23 cellular contexts compared by ENCODE assay signal in the genomic region with DNA sequence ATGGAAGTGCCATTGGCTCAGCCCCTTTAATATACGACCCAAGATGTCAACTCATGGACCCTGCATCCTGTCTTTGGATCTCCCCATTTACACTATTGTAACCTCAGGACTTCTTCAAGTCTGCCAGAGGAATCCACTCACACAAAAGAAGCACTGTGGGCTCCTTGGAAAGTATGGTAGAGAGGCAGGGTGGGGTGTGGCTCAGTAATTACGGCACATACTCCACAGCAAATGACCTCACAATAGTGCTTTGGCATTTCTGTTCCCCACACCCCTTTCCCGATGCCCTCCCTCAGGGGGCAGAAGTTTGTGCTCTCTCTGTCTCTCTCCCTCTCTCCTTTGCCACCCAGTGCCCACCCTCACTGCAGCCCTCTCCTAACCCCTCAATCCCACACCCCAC. TPM values are rescaled to one million over a fixed set of nuclear protein-coding genes. Genes with fewer than 3 reads are reported as not detected.
DNase-seq lines count a peak whose midpoint lies in the region; ATAC-seq, FAIRE-seq and TF ChIP-seq lines count a peak whose summit lies in the region.
"Had no signal": no experiment of that assay in that cellular context is flagged by ENCODE, and none has a peak within 500 bp of the region (broad histone marks: within the 10 kb centered on the region; RNA-seq: fewer than 3 reads in every experiment).

No MANE protein-coding gene starts in this region.

- H3K27me3 ChIP-seq in lower lobe of right lung (ENCODE audit: low read depth) = no peaks in the 10 kb centered on the region
- H3K27me3 ChIP-seq: BE2C, SJCRH30, tibial artery had no signal

- H3K27ac Mint-ChIP-seq in Calu3 (ENCODE audit: unreplicated experiment) = peak overlapping the region; percentile 97
- peak overlapping the region; percentile 55 for H3K27ac Mint-ChIP-seq in activated T-helper 17 cell treated with anti-CD3 and anti-CD28 coated beads, Interleukin-2, amount 50 U/mL, for 72 hours
- H3K27ac Mint-ChIP-seq: activated CD4-positive, alpha-beta T cell treated with anti-CD3 and anti-CD28 coated beads for 36 hours; activated naive CD4-positive, alpha-beta T cell treated with anti-CD3 and anti-CD28 coated beads for 36 hours; activated T-cell treated with anti-CD3 and anti-CD28 coated beads, Interleukin-2, amount 50 U/mL, for 72 hours; stimulated activated naive CD8-positive, alpha-beta T cell treated with anti-CD3 and anti-CD28 coated beads, Interleukin-15, amount 100 ng/mL, for 72 hours had no signal

- no peak for TF ChIP-seq RAD21 in A549 (conservative IDR thresholded peaks at IDR 0.05 in 1 of 2, IDR thresholded peaks at IDR 0.05 in 1 of 2)

- H3K4me3 ChIP-seq in A549 (no peak overlapping the region), lower lobe of right lung (no peak overlapping the region)
- H3K4me3 ChIP-seq: psoas muscle, SJCRH30, tibial artery had no signal

- FAIRE-seq in A549 (lab: Jason Lieb, UNC) (no peak), frontal cortex (lab: Jason Lieb, UNC) (no peak)
- FAIRE-seq: endometrium, RCC 7860 had no signal

- intact Hi-C loops in Calu3 (cut with micrococcal nuclease; ENCODE audit: unreplicated experiment) (loop anchor here (2.0 kb wide), 1 partner anchor 67 kb away; no protein-coding TSS in a partner anchor), lower lobe of right lung (cut with DNase I) (loop anchor here (10.0 kb wide), 1 partner anchor 243 kb away; no protein-coding TSS in a partner anchor)

- H3K4me1 ChIP-seq in A549 (peaks cover 41% of the 10 kb centered on the region), lower lobe of right lung (peaks cover 56% of the 10 kb centered on the region)
- H3K4me1 ChIP-seq: BE2C had no signal

- TF ChIP-seq EP300 in A549 (IDR thresholded peaks at IDR 0.05) = no peak

- POLR2A ChIA-PET in A549 (lab: Yijun Ruan, JAX) = no interaction called here

- no peaks in the 10 kb centered on the region for H3K36me3 ChIP-seq in lower lobe of right lung
- H3K36me3 ChIP-seq: BE2C, SJCRH30, tibial artery had no signal

- no peak overlapping the region for H3K4me3 Mint-ChIP-seq in Calu3 (ENCODE audit: low read depth, unreplicated experiment)
- H3K4me3 Mint-ChIP-seq in activated T-helper 17 cell treated with anti-CD3 and anti-CD28 coated beads, Interleukin-2, amount 50 U/mL, for 72 hours = no peak overlapping the region
- H3K4me3 Mint-ChIP-seq: activated CD4-positive, alpha-beta T cell treated with anti-CD3 and anti-CD28 coated beads for 36 hours; activated naive CD4-positive, alpha-beta T cell treated with anti-CD3 and anti-CD28 coated beads for 36 hours; activated T-cell treated with anti-CD3 and anti-CD28 coated beads, Interleukin-2, amount 50 U/mL, for 72 hours; stimulated activated naive CD8-positive, alpha-beta T cell treated with anti-CD3 and anti-CD28 coated beads, Interleukin-15, amount 100 ng/mL, for 72 hours had no signal

- DNase-seq in A549 (ENCODE audit: low read depth in 1 of 2, low spot score in 1 of 2) (no peak), Calu3 (no peak), lower lobe of right lung (no peak), HPDE6-E6E7 (ENCODE audit: extremely low spot score) (no peak), LoVo (ENCODE audit: low spot score) (no peak), NCI-H1092 treated with DMSO at 0.1 percent for 48 hours (lab: John Stamatoyannopoulos, UW) (no peak), frontal cortex (ENCODE audit: low spot score in 2 of 2) (no peak)
- DNase-seq: activated naive CD4-positive, alpha-beta T cell treated with anti-CD3 and anti-CD28 coated beads for 36 hours; activated T-cell treated with anti-CD3 and anti-CD28 coated beads, Interleukin-2, amount 50 U/mL, for 72 hours; BE2C; KBM-7; kidney glomerular epithelial cell; NCI-H187; NCI-H2171 treated with DMSO at 0.1 percent for 48 hours; NCI-H524; psoas muscle; SJCRH30; tibial artery had no signal

- ATAC-seq in A549 (no peak), lower lobe of right lung (peak; percentile 3 to 6)
- no peak for ATAC-seq in activated T-helper 17 cell treated with anti-CD3 and anti-CD28 coated beads, Interleukin-2, amount 50 U/mL, for 72 hours (replicated peaks)
- ATAC-seq: activated CD4-positive, alpha-beta T cell treated with anti-CD3 and anti-CD28 coated beads for 36 hours; activated T-cell treated with anti-CD3 and anti-CD28 coated beads, Interleukin-2, amount 50 U/mL, for 72 hours; psoas muscle had no signal

- H3K27ac ChIP-seq in A549 (peak overlapping the region; percentile 42 to 91; a peak in 4 of 6 replicates), lower lobe of right lung (peak overlapping the region; percentile 58)
- H3K27ac ChIP-seq: psoas muscle, SJCRH30, tibial artery had no signal

- 98% methylated on average over 3 of the region's 3 CpGs for WGBS in A549 (ENCODE audit: missing lambda C conversion rate)

- no peak for TF ChIP-seq CTCF in A549 (IDR thresholded peaks at IDR 0.05)
- no peak for TF ChIP-seq CTCF in Calu3 (IDR thresholded peaks at IDR 0.05; ENCODE audit: unreplicated experiment)
- TF ChIP-seq CTCF in lower lobe of right lung (IDR thresholded peaks at IDR 0.05) = no peak

- TF ChIP-seq POLR2A in A549 (IDR thresholded peaks at IDR 0.05; ENCODE audit: low read length) = no peak

- no peaks in the 10 kb centered on the region for H3K36me3 Mint-ChIP-seq in Calu3 (ENCODE audit: insufficient read depth, unreplicated experiment)
- H3K36me3 Mint-ChIP-seq in activated T-helper 17 cell treated with anti-CD3 and anti-CD28 coated beads, Interleukin-2, amount 50 U/mL, for 72 hours (ENCODE audit: low read depth) = no peaks in the 10 kb centered on the region

- H3K27me3 Mint-ChIP-seq in Calu3 (ENCODE audit: unreplicated experiment) = no peaks in the 10 kb centered on the region
- no peaks in the 10 kb centered on the region for H3K27me3 Mint-ChIP-seq in activated T-helper 17 cell treated with anti-CD3 and anti-CD28 coated beads, Interleukin-2, amount 50 U/mL, for 72 hours
- H3K27me3 Mint-ChIP-seq: activated CD4-positive, alpha-beta T cell treated with anti-CD3 and anti-CD28 coated beads for 36 hours; stimulated activated naive CD8-positive, alpha-beta T cell treated with anti-CD3 and anti-CD28 coated beads, Interleukin-15, amount 100 ng/mL, for 72 hours had no signal

- no TSS peak for BruUV-seq in Calu3 (replicated peaks; lab: Mats Ljungman, UMichigan)

- H3K9me3 Mint-ChIP-seq in Calu3 (ENCODE audit: low read depth, unreplicated experiment) = peaks cover 2% of the 10 kb centered on the region
- H3K9me3 Mint-ChIP-seq in activated T-helper 17 cell treated with anti-CD3 and anti-CD28 coated beads, Interleukin-2, amount 50 U/mL, for 72 hours = no peaks in the 10 kb centered on the region
- H3K9me3 Mint-ChIP-seq: activated naive CD4-positive, alpha-beta T cell treated with anti-CD3 and anti-CD28 coated beads for 36 hours; activated T-cell treated with anti-CD3 and anti-CD28 coated beads, Interleukin-2, amount 50 U/mL, for 72 hours had no signal

- H3K9me3 ChIP-seq in A549 (0 out of 3 replicates have a peak, but pooled peaks cover 3% of the 10 kb centered on the region), lower lobe of right lung (no peaks in the 10 kb centered on the region)
- H3K9me3 ChIP-seq: BE2C, psoas muscle, SJCRH30, tibial artery had no signal

- peaks cover 28% of the 10 kb centered on the region for H3K4me1 Mint-ChIP-seq in Calu3 (ENCODE audit: low read depth, unreplicated experiment)
- peaks cover 37% of the 10 kb centered on the region for H3K4me1 Mint-ChIP-seq in activated T-helper 17 cell treated with anti-CD3 and anti-CD28 coated beads, Interleukin-2, amount 50 U/mL, for 72 hours

- peak overlapping the region; percentile 8; the same call in 1 of the 3 replicates for H3K4me2 ChIP-seq in A549

- CTCF ChIA-PET in A549 (lab: Yijun Ruan, JAX) = interaction anchor here (0.7 to 2.1 kb wide), 2 partner anchors 159 to 243 kb away, joined by 3 to 4 read pairs; no protein-coding TSS in a partner anchor
- CTCF ChIA-PET in Calu3 (lab: Charles Lee) = interaction anchor here (2.5 kb wide), 1 partner anchor 159 kb away, joined by 10 read pairs; no protein-coding TSS in a partner anchor

TF ChIP-seq in A549, 52 proteins besides CTCF, POLR2A, EP300 and RAD21:
- TF ChIP-seq, protein P1, sequence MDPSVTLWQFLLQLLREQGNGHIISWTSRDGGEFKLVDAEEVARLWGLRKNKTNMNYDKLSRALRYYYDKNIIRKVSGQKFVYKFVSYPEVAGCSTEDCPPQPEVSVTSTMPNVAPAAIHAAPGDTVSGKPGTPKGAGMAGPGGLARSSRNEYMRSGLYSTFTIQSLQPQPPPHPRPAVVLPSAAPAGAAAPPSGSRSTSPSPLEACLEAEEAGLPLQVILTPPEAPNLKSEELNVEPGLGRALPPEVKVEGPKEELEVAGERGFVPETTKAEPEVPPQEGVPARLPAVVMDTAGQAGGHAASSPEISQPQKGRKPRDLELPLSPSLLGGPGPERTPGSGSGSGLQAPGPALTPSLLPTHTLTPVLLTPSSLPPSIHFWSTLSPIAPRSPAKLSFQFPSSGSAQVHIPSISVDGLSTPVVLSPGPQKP (IDR thresholded peaks at IDR 0.05; ENCODE audit: low read depth, low read length) = no peak
- TF ChIP-seq ESRRA (IDR thresholded peaks at IDR 0.05; ENCODE audit: borderline replicate concordance, low read length) = no peak
- TF ChIP-seq, protein P2, sequence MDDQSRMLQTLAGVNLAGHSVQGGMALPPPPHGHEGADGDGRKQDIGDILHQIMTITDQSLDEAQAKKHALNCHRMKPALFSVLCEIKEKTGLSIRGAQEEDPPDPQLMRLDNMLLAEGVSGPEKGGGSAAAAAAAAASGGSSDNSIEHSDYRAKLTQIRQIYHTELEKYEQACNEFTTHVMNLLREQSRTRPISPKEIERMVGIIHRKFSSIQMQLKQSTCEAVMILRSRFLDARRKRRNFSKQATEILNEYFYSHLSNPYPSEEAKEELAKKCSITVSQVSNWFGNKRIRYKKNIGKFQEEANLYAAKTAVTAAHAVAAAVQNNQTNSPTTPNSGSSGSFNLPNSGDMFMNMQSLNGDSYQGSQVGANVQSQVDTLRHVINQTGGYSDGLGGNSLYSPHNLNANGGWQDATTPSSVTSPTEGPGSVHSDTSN (IDR thresholded peaks at IDR 0.05) = no peak

RNA-seq across cellular contexts. Expression of a gene that starts 27.8 kb away (rescaled TPM):
- polyA plus RNA-seq in A549 (2011; rRNA removed) (39.6 and 40.5 TPM in 2 replicates), A549 (2017; fragmentation: RNase III; extraction: RNeasy Plus Mini Kit Qiagen cat#74134 plus additional on column Dnase treatment) (9.6 to 11.2 TPM (median 10.1 TPM) in 3 replicates)
- polyA plus RNA-seq in A549 (2012; cell fraction: cytosol; rRNA removed) = 9.5 and 11.6 TPM in 2 replicates
- polyA plus RNA-seq in A549 (2012; cell fraction: nucleus; rRNA removed) = 3.8 and 6.9 TPM in 2 replicates
- 14.2 and 14.9 TPM in 2 replicates for polyA minus RNA-seq in A549 (2011; rRNA and poly(A)+ RNA removed)
- total RNA-seq in Calu3 (2022) (25.5 and 31.0 TPM in 2 replicates), lower lobe of right lung (34.5 TPM), frontal cortex (15.1 TPM)
- 10 to 100 TPM; 34.6 to 35.4 TPM for total RNA-seq in activated T-helper 17 cell treated with anti-CD3 and anti-CD28 coated beads, Interleukin-2, amount 50 U/mL, for 72 hours

Comparison
In these comparisons a context has a peak if more than half of its experiments do, and no peak if none do; other contexts are left out.
1. ATAC-seq: peak in lower lobe of right lung (2 of 2); none in A549 (0 of 2) and activated T-helper 17 cell treated with anti-CD3 and anti-CD28 coated beads, Interleukin-2, amount 50 U/mL, for 72 hours (single experiment).